2 cellular contexts compared by ENCODE assay signal in the genomic region with DNA sequence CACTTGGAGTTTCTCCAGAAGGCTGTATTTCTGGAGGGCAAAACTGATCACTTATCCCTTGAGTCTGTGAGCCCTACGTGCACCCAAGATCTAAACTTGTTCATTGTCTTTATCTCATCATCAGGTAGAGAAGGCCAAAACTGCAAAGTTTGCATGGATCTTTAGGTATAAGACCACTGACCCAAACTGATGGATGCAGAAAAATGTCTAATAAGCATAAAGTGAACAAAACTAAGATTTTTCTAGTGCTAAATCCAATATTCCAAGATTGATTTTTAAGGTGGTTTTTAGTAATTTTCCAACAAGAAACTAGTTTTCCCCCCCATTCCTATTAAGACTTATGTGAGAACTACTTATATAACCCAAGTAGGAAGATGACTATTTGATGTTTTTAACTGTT.
TF ChIP-seq lines count a peak whose summit lies in the region.

No MANE protein-coding gene starts in this region.

TF ChIP-seq in A549, 52 proteins besides CTCF, POLR2A, EP300 and RAD21:
- TF ChIP-seq, protein P1, sequence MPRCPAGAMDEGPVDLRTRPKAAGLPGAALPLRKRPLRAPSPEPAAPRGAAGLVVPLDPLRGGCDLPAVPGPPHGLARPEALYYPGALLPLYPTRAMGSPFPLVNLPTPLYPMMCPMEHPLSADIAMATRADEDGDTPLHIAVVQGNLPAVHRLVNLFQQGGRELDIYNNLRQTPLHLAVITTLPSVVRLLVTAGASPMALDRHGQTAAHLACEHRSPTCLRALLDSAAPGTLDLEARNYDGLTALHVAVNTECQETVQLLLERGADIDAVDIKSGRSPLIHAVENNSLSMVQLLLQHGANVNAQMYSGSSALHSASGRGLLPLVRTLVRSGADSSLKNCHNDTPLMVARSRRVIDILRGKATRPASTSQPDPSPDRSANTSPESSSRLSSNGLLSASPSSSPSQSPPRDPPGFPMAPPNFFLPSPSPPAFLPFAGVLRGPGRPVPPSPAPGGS (IDR thresholded peaks at IDR 0.05), result no peak
- TF ChIP-seq MAFK (IDR thresholded peaks at IDR 0.05; ENCODE audit: partially characterized antibody), result peak; percentile 67

TF ChIP-seq in neural cell, 6 proteins besides CTCF, POLR2A, EP300 and RAD21:
- TF ChIP-seq TAF1 (IDR thresholded peaks at IDR 0.05; ENCODE audit: low read depth) (no peak), SMC3 (conservative IDR thresholded peaks at IDR 0.05; ENCODE audit: poor library complexity) (no peak), MXI1 (conservative IDR thresholded peaks at IDR 0.05; ENCODE audit: poor library complexity, severe bottlenecking) (no peak), POLR2AphosphoS5 (IDR thresholded peaks at IDR 0.05) (no peak), EZH2 (IDR thresholded peaks at IDR 0.05; ENCODE audit: borderline replicate concordance, insufficient read depth, low read length, poor library complexity, severe bottlenecking) (no peak)
- TF ChIP-seq, protein P2, sequence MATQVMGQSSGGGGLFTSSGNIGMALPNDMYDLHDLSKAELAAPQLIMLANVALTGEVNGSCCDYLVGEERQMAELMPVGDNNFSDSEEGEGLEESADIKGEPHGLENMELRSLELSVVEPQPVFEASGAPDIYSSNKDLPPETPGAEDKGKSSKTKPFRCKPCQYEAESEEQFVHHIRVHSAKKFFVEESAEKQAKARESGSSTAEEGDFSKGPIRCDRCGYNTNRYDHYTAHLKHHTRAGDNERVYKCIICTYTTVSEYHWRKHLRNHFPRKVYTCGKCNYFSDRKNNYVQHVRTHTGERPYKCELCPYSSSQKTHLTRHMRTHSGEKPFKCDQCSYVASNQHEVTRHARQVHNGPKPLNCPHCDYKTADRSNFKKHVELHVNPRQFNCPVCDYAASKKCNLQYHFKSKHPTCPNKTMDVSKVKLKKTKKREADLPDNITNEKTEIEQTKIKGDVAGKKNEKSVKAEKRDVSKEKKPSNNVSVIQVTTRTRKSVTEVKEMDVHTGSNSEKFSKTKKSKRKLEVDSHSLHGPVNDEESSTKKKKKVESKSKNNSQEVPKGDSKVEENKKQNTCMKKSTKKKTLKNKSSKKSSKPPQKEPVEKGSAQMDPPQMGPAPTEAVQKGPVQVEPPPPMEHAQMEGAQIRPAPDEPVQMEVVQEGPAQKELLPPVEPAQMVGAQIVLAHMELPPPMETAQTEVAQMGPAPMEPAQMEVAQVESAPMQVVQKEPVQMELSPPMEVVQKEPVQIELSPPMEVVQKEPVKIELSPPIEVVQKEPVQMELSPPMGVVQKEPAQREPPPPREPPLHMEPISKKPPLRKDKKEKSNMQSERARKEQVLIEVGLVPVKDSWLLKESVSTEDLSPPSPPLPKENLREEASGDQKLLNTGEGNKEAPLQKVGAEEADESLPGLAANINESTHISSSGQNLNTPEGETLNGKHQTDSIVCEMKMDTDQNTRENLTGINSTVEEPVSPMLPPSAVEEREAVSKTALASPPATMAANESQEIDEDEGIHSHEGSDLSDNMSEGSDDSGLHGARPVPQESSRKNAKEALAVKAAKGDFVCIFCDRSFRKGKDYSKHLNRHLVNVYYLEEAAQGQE (IDR thresholded peaks at IDR 0.05; ENCODE audit: borderline replicate concordance), result no peak
